Comparison of ENCODE assay signal across 31 cellular contexts in genomic region chr18:8324343-8325065, GRCh38.
A peak's percentile ranks its signal among the peaks of the same experiment; 100 is the strongest.
DNase-seq lines count a peak whose midpoint lies in the region; ATAC-seq, FAIRE-seq and TF ChIP-seq lines count a peak whose summit lies in the region.
"Had no signal": no experiment of that assay in that cellular context is flagged by ENCODE, and none has a peak within 500 bp of the region (broad histone marks: within the 10 kb centered on the region; RNA-seq: fewer than 3 reads in every experiment).

No MANE protein-coding gene starts in this region.

- no peak overlapping the region for H2AFZ ChIP-seq in GM23338
- H2AFZ ChIP-seq in H1 (ENCODE audit: low read length): no peak overlapping the region
- no peak overlapping the region for H2AFZ ChIP-seq in neural progenitor cell (replicated peaks)

- H3K4me3 ChIP-seq in GM23338: no peak overlapping the region
- no peak overlapping the region for H3K4me3 ChIP-seq in H1 (ENCODE audit: extremely low read depth in 1 of 4, insufficient read depth in 2 of 4, low read depth in 3 of 4, low read length in 4 of 4)
- H3K4me3 ChIP-seq in neural progenitor cell: no peak overlapping the region
- H3K4me3 ChIP-seq: adrenal gland, colonic mucosa, heart left ventricle, MG63, upper lobe of right lung had no signal

- H3K27me3 ChIP-seq in GM23338 (ENCODE audit: insufficient read depth) (no peaks in the 10 kb centered on the region), H1 (replicated peaks in 1 of 4; ENCODE audit: control insufficient read depth in 3 of 4, extremely low read depth in 1 of 4, insufficient read depth in 3 of 4, low read length in 3 of 4) (no peaks in the 10 kb centered on the region), neural progenitor cell (no peaks in the 10 kb centered on the region)
- H3K27me3 ChIP-seq: adrenal gland, colonic mucosa, foreskin keratinocyte, heart left ventricle, MG63, upper lobe of right lung had no signal

- no peak overlapping the region for H2BK15ac ChIP-seq in H1 (ENCODE audit: low read length)

- no peak overlapping the region for H3K18ac ChIP-seq in H1 (ENCODE audit: extremely low read depth, low read length)

- H3K4me3 Mint-ChIP-seq in GM23338: no peak overlapping the region
- H3K4me3 Mint-ChIP-seq in neural progenitor cell: no peak overlapping the region
- H3K4me3 Mint-ChIP-seq: activated naive CD4-positive, alpha-beta T cell treated with anti-CD3 and anti-CD28 coated beads for 36 hours; CD14-positive monocyte; IgD-negative memory B cell; nephron; T-helper 2 cell treated with Interferon-gamma antibody and Interleukin-4, amounts not matched to agents 5 μg/mL and 100 μg/mL, for 36 hours had no signal

- H2AK5ac ChIP-seq in H1 (ENCODE audit: low read depth, low read length): no peak overlapping the region

- no peak overlapping the region for H3K4ac ChIP-seq in H1 (replicated peaks; ENCODE audit: insufficient read length, low read depth, low read length)

- no peak for ATAC-seq in GM23338
- ATAC-seq: foreskin keratinocyte, heart left ventricle, upper lobe of right lung had no signal

- no peak overlapping the region for H2BK12ac ChIP-seq in H1 (ENCODE audit: low read depth, low read length)

- TF ChIP-seq POLR2A in H1 (IDR thresholded peaks at IDR 0.05; ENCODE audit: control extremely low read depth in 1 of 2, low read depth in 2 of 2, low read length in 2 of 2): no peak

- H3K4me1 Mint-ChIP-seq in GM23338: no peaks in the 10 kb centered on the region
- peaks cover 5% of the 10 kb centered on the region for H3K4me1 Mint-ChIP-seq in neural progenitor cell
- H3K4me1 Mint-ChIP-seq: CD14-positive monocyte, IgD-negative memory B cell had no signal

- H3K27ac Mint-ChIP-seq in GM23338: no peak overlapping the region
- H3K27ac Mint-ChIP-seq in neural progenitor cell: no peak overlapping the region
- H3K27ac Mint-ChIP-seq: activated naive CD4-positive, alpha-beta T cell treated with anti-CD3 and anti-CD28 coated beads for 36 hours; CD14-positive monocyte; IgD-negative memory B cell; nephron; T-helper 2 cell treated with Interferon-gamma antibody and Interleukin-4, amounts not matched to agents 5 μg/mL and 100 μg/mL, for 36 hours had no signal

- H3K23ac ChIP-seq in H1 (ENCODE audit: insufficient read length): no peak overlapping the region

- peak; percentile 8 to 29; a peak in 3 of 4 replicates for TF ChIP-seq RAD21 in H1 (IDR thresholded peaks at IDR 0.05 in 1 of 2, conservative IDR thresholded peaks at IDR 0.05 in 1 of 2; ENCODE audit: low read depth in 2 of 2, low read length in 2 of 2)

- H3K36me3 ChIP-seq in GM23338 (ENCODE audit: insufficient read depth) (no peaks in the 10 kb centered on the region), H1 (ENCODE audit: control insufficient read depth in 2 of 4, insufficient read depth in 4 of 4, low read length in 3 of 4) (no peaks in the 10 kb centered on the region), neural progenitor cell (no peaks in the 10 kb centered on the region)
- H3K36me3 ChIP-seq: adrenal gland, colonic mucosa, MG63 had no signal

- H4K8ac ChIP-seq in H1 (ENCODE audit: extremely low read depth, insufficient read depth, low read length): no peak overlapping the region

- H2BK20ac ChIP-seq in H1 (ENCODE audit: low read length): no peak overlapping the region

- no peak for TF ChIP-seq EP300 in H1 (IDR thresholded peaks at IDR 0.05; ENCODE audit: borderline replicate concordance in 1 of 2, low read depth in 2 of 2, low read length in 2 of 2)

- no peak overlapping the region for H3K27ac ChIP-seq in GM23338 (ENCODE audit: low read depth)
- no peak overlapping the region for H3K27ac ChIP-seq in H1 (ENCODE audit: low read depth, low read length)
- H3K27ac ChIP-seq in neural progenitor cell: no peak overlapping the region
- H3K27ac ChIP-seq: adrenal gland, colonic mucosa, foreskin keratinocyte, heart left ventricle, upper lobe of right lung, VCaP had no signal

- H4K5ac ChIP-seq in H1 (ENCODE audit: insufficient read length, low read depth, low read length): no peak overlapping the region

- FAIRE-seq in H1 (lab: Jason Lieb, UNC): no peak
- FAIRE-seq: bronchial epithelial cell, H54 had no signal

- H3K79me1 ChIP-seq in H1 (ENCODE audit: low read depth, low read length): no peaks in the 10 kb centered on the region

- no peaks in the 10 kb centered on the region for H3K4me1 ChIP-seq in GM23338 (ENCODE audit: insufficient read depth)
- no peaks in the 10 kb centered on the region for H3K4me1 ChIP-seq in H1 (replicated peaks in 1 of 4; ENCODE audit: control insufficient read depth in 3 of 4, insufficient read depth in 4 of 4, low read length in 3 of 4)
- H3K4me1 ChIP-seq in neural progenitor cell: no peaks in the 10 kb centered on the region
- H3K4me1 ChIP-seq: colonic mucosa, foreskin keratinocyte, upper lobe of right lung had no signal

- TF ChIP-seq CTCF in GM23338 (conservative IDR thresholded peaks at IDR 0.05; ENCODE audit: low read depth in 2 of 2): peak; percentile 38 to 44
- TF ChIP-seq CTCF in H1 (IDR thresholded peaks at IDR 0.05; ENCODE audit: control extremely low read depth in 1 of 3, insufficient read depth in 1 of 3, low read depth in 1 of 3, low read length in 3 of 3): peak in 1 of 3 experiments; percentile 47; a peak in 1 of 4 replicates
- TF ChIP-seq CTCF in neural progenitor cell (IDR thresholded peaks at IDR 0.05): peak; percentile 20

- H4K20me1 ChIP-seq in GM23338 (replicated peaks; ENCODE audit: insufficient read depth) (no peaks in the 10 kb centered on the region), H1 (replicated peaks in 1 of 2; ENCODE audit: control insufficient read depth in 1 of 2, insufficient read depth in 2 of 2, low read length in 2 of 2) (no peaks in the 10 kb centered on the region), neural progenitor cell (ENCODE audit: low read depth) (no peaks in the 10 kb centered on the region)

- no peak overlapping the region for H3K4me2 ChIP-seq in GM23338
- no peak overlapping the region for H3K4me2 ChIP-seq in H1 (ENCODE audit: insufficient read depth in 1 of 2, low read depth in 2 of 2, low read length in 2 of 2)
- H3K4me2 ChIP-seq in neural progenitor cell: no peak overlapping the region

- H2BK120ac ChIP-seq in H1 (replicated peaks; ENCODE audit: low read depth, low read length): no peak overlapping the region

- no peaks in the 10 kb centered on the region for H3K9me3 ChIP-seq in H1 (ENCODE audit: insufficient read depth in 2 of 2, low read depth in 1 of 2, low read length in 1 of 2)
- no peaks in the 10 kb centered on the region for H3K9me3 ChIP-seq in neural progenitor cell (ENCODE audit: low read depth)
- H3K9me3 ChIP-seq: adrenal gland, colonic mucosa, MG63, upper lobe of right lung had no signal

- H3K14ac ChIP-seq in H1 (ENCODE audit: insufficient read length): no peak overlapping the region

- no peaks in the 10 kb centered on the region for H3K9me2 ChIP-seq in GM23338 (ENCODE audit: insufficient read depth)

- POLR2A ChIA-PET in H1 (lab: Charles Lee; ENCODE audit: partially characterized antibody): no interaction called here

- WGBS in H1 (ENCODE audit: extremely low coverage in 1 of 2, insufficient coverage in 1 of 2, insufficient read length in 1 of 2, insufficient replicate concordance in 2 of 2, low coverage in 1 of 2, low lambda C conversion rate in 2 of 2, missing lambda C conversion rate in 1 of 2), 2 experiments: 88% methylated on average over 3 of the region's 3 CpGs; no CpG with 5 or more reads in 1 of the 2 experiments

- H3K23me2 ChIP-seq in H1 (ENCODE audit: low read depth, low read length): no peaks in the 10 kb centered on the region

- H4K91ac ChIP-seq in H1 (replicated peaks; ENCODE audit: insufficient read length, low read length): no peak overlapping the region

- H3K9ac ChIP-seq in H1 (replicated peaks in 1 of 4; ENCODE audit: extremely low read depth in 1 of 4, low read depth in 3 of 4, low read length in 3 of 4) (no peak overlapping the region), neural progenitor cell (no peak overlapping the region)

- DNase-seq in GM23338 (ENCODE audit: low spot score) (peak; percentile 33), NCI-H69 (lab: John Stamatoyannopoulos, UW) (peak; percentile 40), H1 (ENCODE audit: low read depth in 1 of 2, low spot score in 2 of 2) (no peak), neural progenitor cell (ENCODE audit: low spot score) (no peak), NCI-H1417 (lab: John Stamatoyannopoulos, UW) (no peak), DMS 273 (lab: John Stamatoyannopoulos, UW; ENCODE audit: unreplicated experiment) (no peak)
- DNase-seq in activated CD4-positive, alpha-beta T cell treated with anti-CD3 and anti-CD28 coated beads for 4 hours: no peak
- DNase-seq: activated CD4-positive, alpha-beta T cell treated with anti-CD3 and anti-CD28 coated beads, Interleukin-2, amount 50 U/mL, for 1 hour; activated naive CD4-positive, alpha-beta T cell treated with anti-CD3 and anti-CD28 coated beads for 36 hours; adrenal gland; Calu3; colonic mucosa; effector CD8-positive, alpha-beta T cell; erythroblast; foreskin keratinocyte; heart left ventricle; MG63; NCI-H1417 treated with DMSO at 0.1 percent for 48 hours; NCI-H2081 treated with DMSO at 0.1 percent for 48 hours; NCI-H345; NCI-H774; stimulated activated CD4-positive, alpha-beta T cell treated with anti-CD3 and anti-CD28 coated beads, Interleukin-12 subunit alpha, Interleukin-12 subunit beta, amount 100 ng/mL, for 4 hours; stimulated activated CD4-positive, alpha-beta T cell treated with anti-CD3 and anti-CD28 coated beads, Interleukin-4, amount 100 ng/mL, for 1 hour; upper lobe of right lung had no signal

- no peaks in the 10 kb centered on the region for H3K9me3 Mint-ChIP-seq in GM23338
- H3K9me3 Mint-ChIP-seq in neural progenitor cell: no peaks in the 10 kb centered on the region
- H3K9me3 Mint-ChIP-seq: activated naive CD4-positive, alpha-beta T cell treated with anti-CD3 and anti-CD28 coated beads for 36 hours; nephron; T-helper 2 cell treated with Interferon-gamma antibody and Interleukin-4, amounts not matched to agents 5 μg/mL and 100 μg/mL, for 36 hours had no signal

- no peaks in the 10 kb centered on the region for H3K36me3 Mint-ChIP-seq in GM23338 (ENCODE audit: low read depth)
- H3K36me3 Mint-ChIP-seq in neural progenitor cell: no peaks in the 10 kb centered on the region
- H3K36me3 Mint-ChIP-seq: CD14-positive monocyte, IgD-negative memory B cell had no signal

- CTCF ChIA-PET in H1 (lab: Charles Lee; ENCODE audit: partially characterized antibody): interaction anchor here (1.1 to 3.9 kb wide), 6 partner anchors 9 to 182 kb away, joined by 3 to 13 read pairs (median 4); no protein-coding TSS in a partner anchor

- H3K79me2 ChIP-seq in GM23338 (replicated peaks; ENCODE audit: insufficient read depth): no peaks in the 10 kb centered on the region
- H3K79me2 ChIP-seq in H1 (ENCODE audit: control insufficient read depth in 1 of 2, insufficient read depth in 2 of 2, low read length in 2 of 2): no peaks in the 10 kb centered on the region
- H3K79me2 ChIP-seq in neural progenitor cell (ENCODE audit: low read depth): no peaks in the 10 kb centered on the region

- H3K27me3 Mint-ChIP-seq in GM23338 (ENCODE audit: insufficient read depth, low read depth, poor library complexity): peaks cover 1% of the 10 kb centered on the region
- H3K27me3 Mint-ChIP-seq in neural progenitor cell (ENCODE audit: insufficient read depth, low read depth): no peaks in the 10 kb centered on the region
- H3K27me3 Mint-ChIP-seq: IgD-negative memory B cell had no signal

- H2BK5ac ChIP-seq in H1 (ENCODE audit: low read depth, low read length): no peak overlapping the region

- no peak overlapping the region for H3K56ac ChIP-seq in H1 (replicated peaks; ENCODE audit: insufficient read length, low read depth, low read length)

- no peaks in the 10 kb centered on the region for H3F3A ChIP-seq in GM23338 (replicated peaks; ENCODE audit: low read depth)
- no peaks in the 10 kb centered on the region for H3F3A ChIP-seq in neural progenitor cell (ENCODE audit: low read depth)

Comparison
In these comparisons a context has a peak if more than half of its experiments do, and no peak if none do; other contexts are left out.
1. DNase-seq: peak in GM23338 (single experiment) and NCI-H69 (single experiment); none in H1 (0 of 2), neural progenitor cell (single experiment), NCI-H1417 (0 of 3), DMS 273 (single experiment) and activated CD4-positive, alpha-beta T cell treated with anti-CD3 and anti-CD28 coated beads for 4 hours (0 of 2).